Comparison of ENCODE assay signal across 23 cellular contexts in genomic region chr6:13993416-13993815, GRCh38.
"Had no signal": no experiment of that assay in that cellular context is flagged by ENCODE, and none has a peak within 500 bp of the region (broad histone marks: within the 10 kb centered on the region; RNA-seq: fewer than 3 reads in every experiment).

No MANE protein-coding gene starts in this region.

- FAIRE-seq: endometrium, islet of Langerhans had no signal

- H3K4me3 Mint-ChIP-seq: mesothelial cell of epicardium; naive B cell; naive thymus-derived CD8-positive, alpha-beta T cell had no signal

- H3K4me1 Mint-ChIP-seq: naive B cell; naive thymus-derived CD8-positive, alpha-beta T cell had no signal

- H3K4me1 ChIP-seq: colonic mucosa, esophagus squamous epithelium, gastrocnemius medialis, heart right ventricle, left lung, lower lobe of right lung had no signal

- H3K9me3 ChIP-seq: colonic mucosa, esophagus squamous epithelium, gastrocnemius medialis, heart right ventricle, left lung, lower lobe of right lung, mucosa of descending colon had no signal

- H3K27ac Mint-ChIP-seq: mesothelial cell of epicardium; naive B cell; naive thymus-derived CD8-positive, alpha-beta T cell had no signal

- H3K4me3 ChIP-seq: colonic mucosa, dorsolateral prefrontal cortex, esophagus squamous epithelium, gastrocnemius medialis, heart right ventricle, left lung, lower lobe of right lung, mucosa of descending colon had no signal

- ATAC-seq: gastrocnemius medialis; heart right ventricle; left cardiac atrium; left lung; left ventricle myocardium superior; lower lobe of right lung; mucosa of descending colon; naive thymus-derived CD8-positive, alpha-beta T cell had no signal

- H3K27me3 ChIP-seq: colonic mucosa had no signal

- H3K36me3 Mint-ChIP-seq: mesothelial cell of epicardium; naive B cell; naive thymus-derived CD8-positive, alpha-beta T cell had no signal

- H3K9me3 Mint-ChIP-seq: naive B cell had no signal

- H3K36me3 ChIP-seq: colonic mucosa, esophagus squamous epithelium, gastrocnemius medialis, heart right ventricle, left lung, lower lobe of right lung had no signal

- DNase-seq: colonic mucosa; cortex of kidney; dermis blood vessel endothelial cell; dorsolateral prefrontal cortex; effector CD4-positive, alpha-beta T cell; effector memory CD4-positive, alpha-beta T cell; esophagus squamous epithelium; foreskin melanocyte; gastrocnemius medialis; glutamatergic neuron; head of caudate nucleus; heart right ventricle; hippocampal formation; left cardiac atrium; left lung; left ventricle myocardium superior; lower lobe of right lung; mucosa of descending colon; naive B cell; naive thymus-derived CD8-positive, alpha-beta T cell had no signal

- H3K27ac ChIP-seq: colonic mucosa, dorsolateral prefrontal cortex, esophagus squamous epithelium, gastrocnemius medialis, heart right ventricle, left lung, lower lobe of right lung had no signal
